ENCODE assay signal across 1 cellular context in the genomic region with DNA sequence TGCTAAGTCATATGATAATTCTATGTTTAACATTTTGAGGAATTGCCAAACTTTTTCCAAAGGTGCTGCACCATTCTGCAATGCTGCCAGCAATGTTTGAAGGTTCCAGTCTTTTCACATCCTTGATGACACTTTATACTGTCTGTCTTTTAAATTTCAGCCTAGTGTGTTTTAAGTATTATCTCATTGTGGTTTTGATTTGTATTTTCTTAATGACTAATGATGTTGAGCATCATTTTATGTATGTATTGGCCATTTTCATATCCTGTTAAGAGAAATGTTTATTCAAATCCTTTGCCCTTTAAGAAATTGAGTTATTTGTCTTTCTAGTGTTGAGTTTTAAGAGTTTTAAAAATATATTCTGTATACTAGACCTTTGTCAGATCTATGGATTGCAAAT.
TF ChIP-seq lines count a peak whose summit lies in the region.

No MANE protein-coding gene starts in this region.

TF ChIP-seq in IMR-90, 13 proteins besides CTCF, POLR2A, EP300 and RAD21:
- TF ChIP-seq RFX5 (IDR thresholded peaks at IDR 0.05; ENCODE audit: low read depth, low read length) (no peak), MAFK (IDR thresholded peaks at IDR 0.05; ENCODE audit: low read depth, low read length) (0 out of 2 replicates have a peak, but pooled peaks have one; percentile 5), MXI1 (IDR thresholded peaks at IDR 0.05; ENCODE audit: borderline replicate concordance, low read depth, low read length) (no peak), CHD1 (IDR thresholded peaks at IDR 0.05; ENCODE audit: low read depth, low read length) (no peak), FOS (IDR thresholded peaks at IDR 0.05; ENCODE audit: low read depth, low read length) (0 out of 2 replicates have a peak, but pooled peaks have one; percentile 27), CEBPB (IDR thresholded peaks at IDR 0.05; ENCODE audit: low read depth, low read length) (no peak), BHLHE40 (IDR thresholded peaks at IDR 0.05; ENCODE audit: low read depth, low read length) (no peak), USF2 (IDR thresholded peaks at IDR 0.05; ENCODE audit: low read depth, low read length) (no peak), MAZ (IDR thresholded peaks at IDR 0.05; ENCODE audit: borderline replicate concordance, low read depth, low read length) (no peak)
